In genomic region chr9:78212868-78213267, GRCh38 we compare ENCODE assay signal across 19 cellular contexts. TPM values are rescaled to one million over a fixed set of nuclear protein-coding genes. Genes with fewer than 3 reads are reported as not detected.
DNase-seq lines count a peak whose midpoint lies in the region; ATAC-seq, FAIRE-seq and TF ChIP-seq lines count a peak whose summit lies in the region.
"Had no signal": no experiment of that assay in that cellular context is flagged by ENCODE, and none has a peak within 500 bp of the region (broad histone marks: within the 10 kb centered on the region; RNA-seq: fewer than 3 reads in every experiment).

No MANE protein-coding gene starts in this region.

- no peaks in the 10 kb centered on the region for H3K9me3 Mint-ChIP-seq in CD8-positive, alpha-beta memory T cell
- no peaks in the 10 kb centered on the region for H3K9me3 Mint-ChIP-seq in central memory CD8-positive, alpha-beta T cell

- peak; percentile 23 for FAIRE-seq in H54 (lab: Jason Lieb, UNC)

- H3K4me3 Mint-ChIP-seq in CD8-positive, alpha-beta memory T cell, result no peak overlapping the region
- H3K4me3 Mint-ChIP-seq in central memory CD8-positive, alpha-beta T cell, result no peak overlapping the region

- POLR2A ChIA-PET in CD8-positive, alpha-beta memory T cell (lab: Charles Lee), result no interaction called here

- no peaks in the 10 kb centered on the region for H3K9me3 ChIP-seq in CD8-positive, alpha-beta memory T cell (ENCODE audit: low read length)
- H3K9me3 ChIP-seq: Caco-2, HAP-1, MG63 had no signal

- H3K27ac Mint-ChIP-seq in CD8-positive, alpha-beta memory T cell, result peak overlapping the region in 5 of 8 donors; percentile 26 to 90 (median 71)
- H3K27ac Mint-ChIP-seq in central memory CD8-positive, alpha-beta T cell (ENCODE audit: low read depth), result peak overlapping the region; percentile 68

- no peaks in the 10 kb centered on the region for H3K27me3 ChIP-seq in CD8-positive, alpha-beta memory T cell (ENCODE audit: insufficient read depth, low read length, poor library complexity, severe bottlenecking)
- no peaks in the 10 kb centered on the region for H3K27me3 ChIP-seq in dorsolateral prefrontal cortex
- H3K27me3 ChIP-seq: MG63 had no signal

- no peak for DNase-seq in CD8-positive, alpha-beta memory T cell
- DNase-seq in H54 (ENCODE audit: insufficient read length, low spot score) (no peak), sciatic nerve (ENCODE audit: low spot score) (no peak), kidney tubule cell (ENCODE audit: low spot score) (no peak), dorsolateral prefrontal cortex (no peak)
- no peak for DNase-seq in central memory CD8-positive, alpha-beta T cell (ENCODE audit: low spot score in 2 of 2)
- DNase-seq: ACHN, Caco-2, GDM1, MG63, NCI-H146, NCI-H2029 treated with DMSO at 0.1 percent for 48 hours, NCI-H774 had no signal

- no peaks in the 10 kb centered on the region for H3K36me3 Mint-ChIP-seq in CD8-positive, alpha-beta memory T cell
- H3K36me3 Mint-ChIP-seq in central memory CD8-positive, alpha-beta T cell (ENCODE audit: insufficient read depth), result peaks cover 7% of the 10 kb centered on the region

- no peak for ATAC-seq in central memory CD8-positive, alpha-beta T cell (replicated peaks; ENCODE audit: extremely low read depth, poor library complexity, severe bottlenecking)
- ATAC-seq in sciatic nerve, result peak; percentile 38
- no peak for ATAC-seq in HG03442 (IDR thresholded peaks at IDR 0.05; ENCODE audit: unreplicated experiment)
- ATAC-seq: Right ventricle myocardium inferior had no signal

- intact Hi-C loops in sciatic nerve (cut with DNase I), result no loop called here
- intact Hi-C loops in dorsolateral prefrontal cortex (cut with DNase I), result loop anchor here (2.0 to 10.0 kb wide), 6 partner anchors 81 to 781 kb away; partner anchors contain the start of gene GNAQ (in 1 of the 2)

- no peaks in the 10 kb centered on the region for H3K27me3 Mint-ChIP-seq in CD8-positive, alpha-beta memory T cell
- no peaks in the 10 kb centered on the region for H3K27me3 Mint-ChIP-seq in central memory CD8-positive, alpha-beta T cell

- peaks cover 50 to 57% (median 55%) of the 10 kb centered on the region in 3 donors for H3K4me1 Mint-ChIP-seq in CD8-positive, alpha-beta memory T cell
- H3K4me1 Mint-ChIP-seq in central memory CD8-positive, alpha-beta T cell, result peaks cover 46% of the 10 kb centered on the region

- no peak for TF ChIP-seq POLR2A in H54 (IDR thresholded peaks at IDR 0.05; ENCODE audit: low read depth, low read length)

- no peaks in the 10 kb centered on the region for H3K36me3 ChIP-seq in CD8-positive, alpha-beta memory T cell (ENCODE audit: insufficient read depth, low read length)
- H3K36me3 ChIP-seq: HAP-1, MG63 had no signal

- CTCF ChIA-PET in CD8-positive, alpha-beta memory T cell (lab: Charles Lee), result interaction anchor here (1.6 to 3.4 kb wide), 2 partner anchors 98 to 371 kb away, joined by 4 to 15 read pairs; no protein-coding TSS in a partner anchor

- H3K27ac ChIP-seq in CD8-positive, alpha-beta memory T cell (ENCODE audit: low read depth, low read length), result no peak overlapping the region
- peak overlapping the region in 27 of 59 donors; percentile 19 to 86 (median 75) for H3K27ac ChIP-seq in dorsolateral prefrontal cortex
- H3K27ac ChIP-seq: C4-2B, HL-60, KMS-11 had no signal

- TF ChIP-seq CTCF in dorsolateral prefrontal cortex (IDR thresholded peaks at IDR 0.05 in 54 of 56, conservative IDR thresholded peaks at IDR 0.05 in 2 of 56; ENCODE audit: low read depth in 1 of 56, partially characterized antibody in 56 of 56), result no peak

- peaks cover 40% of the 10 kb centered on the region for H3K4me1 ChIP-seq in CD8-positive, alpha-beta memory T cell (ENCODE audit: insufficient read depth, low read length)
- H3K4me1 ChIP-seq: Caco-2 had no signal

- H3K4me3 ChIP-seq in CD8-positive, alpha-beta memory T cell (ENCODE audit: low read length), result no peak overlapping the region
- no peak overlapping the region for H3K4me3 ChIP-seq in dorsolateral prefrontal cortex
- H3K4me3 ChIP-seq: HAP-1, MG63 had no signal

RNA-seq across cellular contexts. Expression of gene CEP78, which starts 23.0 kb away (rescaled TPM):
- total RNA-seq in CD8-positive, alpha-beta memory T cell, result 10 to 100 TPM; 37.9 to 44.1 TPM
- 29.4 TPM for polyA plus RNA-seq in CD8-positive, alpha-beta memory T cell
- total RNA-seq in sciatic nerve (19.8 TPM), dorsolateral prefrontal cortex (10 to 100 TPM; 18.6 to 35.0 (median 25.0) TPM)
